In genomic region chr16:12639044-12639443, GRCh38 we compare ENCODE assay signal across 2 cellular contexts.
TF ChIP-seq lines count a peak whose summit lies in the region.

No MANE protein-coding gene starts in this region.

TF ChIP-seq in IMR-90, 13 proteins besides CTCF, POLR2A, EP300 and RAD21:
- TF ChIP-seq MAZ (IDR thresholded peaks at IDR 0.05; ENCODE audit: borderline replicate concordance, low read depth, low read length) (no peak), USF2 (IDR thresholded peaks at IDR 0.05; ENCODE audit: low read depth, low read length) (peak; percentile 41; the same call in 1 of the 2 replicates)

TF ChIP-seq in GM12878, 131 proteins besides CTCF, POLR2A, EP300 and RAD21:
- TF ChIP-seq USF1 (IDR thresholded peaks at IDR 0.05; ENCODE audit: borderline replicate concordance, extremely low read length, insufficient read depth, low read depth, low read length) = peak; percentile 22
- TF ChIP-seq SIX5 (IDR thresholded peaks at IDR 0.05; ENCODE audit: low read depth, low read length, severe bottlenecking) = no peak
TF ChIP-seq in GM12878: peak in this region for 1.
